1 cellular context compared by ENCODE assay signal in genomic region chr1:225926551-225927113, GRCh38.
TF ChIP-seq lines count a peak whose summit lies in the region.

No MANE protein-coding gene starts in this region.

TF ChIP-seq in K562, 482 proteins besides CTCF, POLR2A, EP300 and RAD21 (continued from another document and continues in another):
- no peak for TF ChIP-seq CREB1 (IDR thresholded peaks at IDR 0.05)
- TF ChIP-seq CREB1 (CRISPR knock-in tag; IDR thresholded peaks at IDR 0.05): 0 out of 2 replicates have a peak, but pooled peaks have one; percentile 31
- no peak for TF ChIP-seq NR2C1 (IDR thresholded peaks at IDR 0.05)
- TF ChIP-seq NR2C1 (tag; IDR thresholded peaks at IDR 0.05): peak; percentile 35; the same call in 1 of the 2 replicates
- TF ChIP-seq SIN3A (IDR thresholded peaks at IDR 0.05; ENCODE audit: borderline replicate concordance in 2 of 2, control insufficient read depth in 1 of 2, low read depth in 2 of 2, low read length in 2 of 2): no peak
- TF ChIP-seq, protein P1, sequence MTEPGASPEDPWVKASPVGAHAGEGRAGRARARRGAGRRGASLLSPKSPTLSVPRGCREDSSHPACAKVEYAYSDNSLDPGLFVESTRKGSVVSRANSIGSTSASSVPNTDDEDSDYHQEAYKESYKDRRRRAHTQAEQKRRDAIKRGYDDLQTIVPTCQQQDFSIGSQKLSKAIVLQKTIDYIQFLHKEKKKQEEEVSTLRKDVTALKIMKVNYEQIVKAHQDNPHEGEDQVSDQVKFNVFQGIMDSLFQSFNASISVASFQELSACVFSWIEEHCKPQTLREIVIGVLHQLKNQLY (CRISPR knock-in tag; conservative IDR thresholded peaks at IDR 0.05): no peak
- TF ChIP-seq ZNF316 (IDR thresholded peaks at IDR 0.05): no peak
- TF ChIP-seq ASH1L (IDR thresholded peaks at IDR 0.05; ENCODE audit: borderline replicate concordance, low read depth, partially characterized antibody): no peak
- peak; percentile 90 for TF ChIP-seq SPI1 (IDR thresholded peaks at IDR 0.05; ENCODE audit: borderline replicate concordance, low read depth, low read length)
- TF ChIP-seq CCAR2 (IDR thresholded peaks at IDR 0.05; ENCODE audit: low read depth, low read length): no peak
- no peak for TF ChIP-seq SAFB (IDR thresholded peaks at IDR 0.05; ENCODE audit: borderline replicate concordance, low read depth, low read length)
- TF ChIP-seq ILF3 (IDR thresholded peaks at IDR 0.05; ENCODE audit: borderline replicate concordance): no peak
- TF ChIP-seq, protein P2, sequence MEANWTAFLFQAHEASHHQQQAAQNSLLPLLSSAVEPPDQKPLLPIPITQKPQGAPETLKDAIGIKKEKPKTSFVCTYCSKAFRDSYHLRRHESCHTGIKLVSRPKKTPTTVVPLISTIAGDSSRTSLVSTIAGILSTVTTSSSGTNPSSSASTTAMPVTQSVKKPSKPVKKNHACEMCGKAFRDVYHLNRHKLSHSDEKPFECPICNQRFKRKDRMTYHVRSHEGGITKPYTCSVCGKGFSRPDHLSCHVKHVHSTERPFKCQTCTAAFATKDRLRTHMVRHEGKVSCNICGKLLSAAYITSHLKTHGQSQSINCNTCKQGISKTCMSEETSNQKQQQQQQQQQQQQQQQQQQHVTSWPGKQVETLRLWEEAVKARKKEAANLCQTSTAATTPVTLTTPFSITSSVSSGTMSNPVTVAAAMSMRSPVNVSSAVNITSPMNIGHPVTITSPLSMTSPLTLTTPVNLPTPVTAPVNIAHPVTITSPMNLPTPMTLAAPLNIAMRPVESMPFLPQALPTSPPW (CRISPR knock-in tag; IDR thresholded peaks at IDR 0.05): peak; percentile 27; the same call in 1 of the 2 replicates
- TF ChIP-seq SMAD3 (CRISPR knock-in tag; conservative IDR thresholded peaks at IDR 0.05): 0 out of 2 replicates have a peak, but pooled peaks have one; percentile 12
- TF ChIP-seq THRA (IDR thresholded peaks at IDR 0.05): no peak
- no peak for TF ChIP-seq ZNF57 (CRISPR knock-in tag; IDR thresholded peaks at IDR 0.05)
- TF ChIP-seq ELF4 (CRISPR knock-in tag; IDR thresholded peaks at IDR 0.05): no peak
- TF ChIP-seq, protein P3, sequence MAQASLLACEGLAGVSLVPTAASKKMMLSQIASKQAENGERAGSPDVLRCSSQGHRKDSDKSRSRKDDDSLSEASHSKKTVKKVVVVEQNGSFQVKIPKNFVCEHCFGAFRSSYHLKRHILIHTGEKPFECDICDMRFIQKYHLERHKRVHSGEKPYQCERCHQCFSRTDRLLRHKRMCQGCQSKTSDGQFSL (CRISPR knock-in tag; IDR thresholded peaks at IDR 0.05): no peak
- TF ChIP-seq, protein P3 (tag; IDR thresholded peaks at IDR 0.05): 0 out of 4 replicates have a peak, but pooled peaks of 1 of the 2 experiments have one; percentile 42
- TF ChIP-seq ZNF76 (CRISPR knock-in tag; IDR thresholded peaks at IDR 0.05; ENCODE audit: borderline replicate concordance): 0 out of 2 replicates have a peak, but pooled peaks have one; percentile 16
- TF ChIP-seq ZFP30 (CRISPR knock-in tag; IDR thresholded peaks at IDR 0.05; ENCODE audit: borderline replicate concordance): no peak
- TF ChIP-seq ETV1 (tag; conservative IDR thresholded peaks at IDR 0.05; ENCODE audit: low read depth): 0 out of 2 replicates have a peak, but pooled peaks have one; percentile 8
- TF ChIP-seq ETV5 (CRISPR knock-in tag; IDR thresholded peaks at IDR 0.05; ENCODE audit: low read depth): no peak
- TF ChIP-seq NFXL1 (CRISPR knock-in tag; IDR thresholded peaks at IDR 0.05): peak; percentile 32; the same call in 1 of the 2 replicates
- no peak for TF ChIP-seq SREBF1 (IDR thresholded peaks at IDR 0.05; ENCODE audit: borderline replicate concordance, low read depth, low read length)
- peak; percentile 16; the same call in 1 of the 2 replicates for TF ChIP-seq PHF8 (IDR thresholded peaks at IDR 0.05; ENCODE audit: borderline replicate concordance, low read length)
- no peak for TF ChIP-seq ZFP36 (IDR thresholded peaks at IDR 0.05; ENCODE audit: low read depth, low read length, partially characterized antibody)
- no peak for TF ChIP-seq C11orf30 (IDR thresholded peaks at IDR 0.05; ENCODE audit: low read depth)
- TF ChIP-seq, protein P4, sequence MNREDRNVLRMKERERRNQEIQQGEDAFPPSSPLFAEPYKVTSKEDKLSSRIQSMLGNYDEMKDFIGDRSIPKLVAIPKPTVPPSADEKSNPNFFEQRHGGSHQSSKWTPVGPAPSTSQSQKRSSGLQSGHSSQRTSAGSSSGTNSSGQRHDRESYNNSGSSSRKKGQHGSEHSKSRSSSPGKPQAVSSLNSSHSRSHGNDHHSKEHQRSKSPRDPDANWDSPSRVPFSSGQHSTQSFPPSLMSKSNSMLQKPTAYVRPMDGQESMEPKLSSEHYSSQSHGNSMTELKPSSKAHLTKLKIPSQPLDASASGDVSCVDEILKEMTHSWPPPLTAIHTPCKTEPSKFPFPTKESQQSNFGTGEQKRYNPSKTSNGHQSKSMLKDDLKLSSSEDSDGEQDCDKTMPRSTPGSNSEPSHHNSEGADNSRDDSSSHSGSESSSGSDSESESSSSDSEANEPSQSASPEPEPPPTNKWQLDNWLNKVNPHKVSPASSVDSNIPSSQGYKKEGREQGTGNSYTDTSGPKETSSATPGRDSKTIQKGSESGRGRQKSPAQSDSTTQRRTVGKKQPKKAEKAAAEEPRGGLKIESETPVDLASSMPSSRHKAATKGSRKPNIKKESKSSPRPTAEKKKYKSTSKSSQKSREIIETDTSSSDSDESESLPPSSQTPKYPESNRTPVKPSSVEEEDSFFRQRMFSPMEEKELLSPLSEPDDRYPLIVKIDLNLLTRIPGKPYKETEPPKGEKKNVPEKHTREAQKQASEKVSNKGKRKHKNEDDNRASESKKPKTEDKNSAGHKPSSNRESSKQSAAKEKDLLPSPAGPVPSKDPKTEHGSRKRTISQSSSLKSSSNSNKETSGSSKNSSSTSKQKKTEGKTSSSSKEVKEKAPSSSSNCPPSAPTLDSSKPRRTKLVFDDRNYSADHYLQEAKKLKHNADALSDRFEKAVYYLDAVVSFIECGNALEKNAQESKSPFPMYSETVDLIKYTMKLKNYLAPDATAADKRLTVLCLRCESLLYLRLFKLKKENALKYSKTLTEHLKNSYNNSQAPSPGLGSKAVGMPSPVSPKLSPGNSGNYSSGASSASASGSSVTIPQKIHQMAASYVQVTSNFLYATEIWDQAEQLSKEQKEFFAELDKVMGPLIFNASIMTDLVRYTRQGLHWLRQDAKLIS (CRISPR knock-in tag; IDR thresholded peaks at IDR 0.05): 0 out of 2 replicates have a peak, but pooled peaks have one; percentile 43
- TF ChIP-seq TAL1 (IDR thresholded peaks at IDR 0.05): no peak
- no peak for TF ChIP-seq CHD4 (IDR thresholded peaks at IDR 0.05; ENCODE audit: insufficient read depth, insufficient replicate concordance, low read depth, low read length, poor library complexity, severe bottlenecking)
- peak; percentile 80 for TF ChIP-seq SMAD4 (CRISPR knock-in tag; conservative IDR thresholded peaks at IDR 0.05)
- TF ChIP-seq MAFG (tag; conservative IDR thresholded peaks at IDR 0.05): 0 out of 2 replicates have a peak, but pooled peaks have one; percentile 8
- TF ChIP-seq, protein P5, sequence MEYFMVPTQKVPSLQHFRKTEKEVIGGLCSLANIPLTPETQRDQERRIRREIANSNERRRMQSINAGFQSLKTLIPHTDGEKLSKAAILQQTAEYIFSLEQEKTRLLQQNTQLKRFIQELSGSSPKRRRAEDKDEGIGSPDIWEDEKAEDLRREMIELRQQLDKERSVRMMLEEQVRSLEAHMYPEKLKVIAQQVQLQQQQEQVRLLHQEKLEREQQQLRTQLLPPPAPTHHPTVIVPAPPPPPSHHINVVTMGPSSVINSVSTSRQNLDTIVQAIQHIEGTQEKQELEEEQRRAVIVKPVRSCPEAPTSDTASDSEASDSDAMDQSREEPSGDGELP (CRISPR knock-in tag; IDR thresholded peaks at IDR 0.05; ENCODE audit: borderline replicate concordance): 0 out of 2 replicates have a peak, but pooled peaks have one; percentile 25
- no peak for TF ChIP-seq CREB5 (CRISPR knock-in tag; IDR thresholded peaks at IDR 0.05)
- TF ChIP-seq, protein P6, sequence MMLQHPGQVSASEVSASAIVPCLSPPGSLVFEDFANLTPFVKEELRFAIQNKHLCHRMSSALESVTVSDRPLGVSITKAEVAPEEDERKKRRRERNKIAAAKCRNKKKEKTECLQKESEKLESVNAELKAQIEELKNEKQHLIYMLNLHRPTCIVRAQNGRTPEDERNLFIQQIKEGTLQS (IDR thresholded peaks at IDR 0.05): peak; percentile 35; the same call in 1 of the 2 replicates
- TF ChIP-seq, protein P6 (CRISPR knock-in tag; conservative IDR thresholded peaks at IDR 0.05): no peak
- TF ChIP-seq NFE2 (IDR thresholded peaks at IDR 0.05; ENCODE audit: low read depth): 0 out of 2 replicates have a peak, but pooled peaks have one; percentile 26
- TF ChIP-seq ZBTB11 (CRISPR knock-in tag; IDR thresholded peaks at IDR 0.05): 0 out of 6 replicates have a peak, but pooled peaks of 1 of the 3 experiments have one; percentile 38
- TF ChIP-seq PBX2 (CRISPR knock-in tag; IDR thresholded peaks at IDR 0.05; ENCODE audit: low read depth): no peak
- TF ChIP-seq PBX2 (tag; conservative IDR thresholded peaks at IDR 0.05; ENCODE audit: low read depth): no peak
- TF ChIP-seq E2F3 (CRISPR knock-in tag; IDR thresholded peaks at IDR 0.05): no peak
